Comparison of ENCODE assay signal across 1 cellular context in the genomic region with DNA sequence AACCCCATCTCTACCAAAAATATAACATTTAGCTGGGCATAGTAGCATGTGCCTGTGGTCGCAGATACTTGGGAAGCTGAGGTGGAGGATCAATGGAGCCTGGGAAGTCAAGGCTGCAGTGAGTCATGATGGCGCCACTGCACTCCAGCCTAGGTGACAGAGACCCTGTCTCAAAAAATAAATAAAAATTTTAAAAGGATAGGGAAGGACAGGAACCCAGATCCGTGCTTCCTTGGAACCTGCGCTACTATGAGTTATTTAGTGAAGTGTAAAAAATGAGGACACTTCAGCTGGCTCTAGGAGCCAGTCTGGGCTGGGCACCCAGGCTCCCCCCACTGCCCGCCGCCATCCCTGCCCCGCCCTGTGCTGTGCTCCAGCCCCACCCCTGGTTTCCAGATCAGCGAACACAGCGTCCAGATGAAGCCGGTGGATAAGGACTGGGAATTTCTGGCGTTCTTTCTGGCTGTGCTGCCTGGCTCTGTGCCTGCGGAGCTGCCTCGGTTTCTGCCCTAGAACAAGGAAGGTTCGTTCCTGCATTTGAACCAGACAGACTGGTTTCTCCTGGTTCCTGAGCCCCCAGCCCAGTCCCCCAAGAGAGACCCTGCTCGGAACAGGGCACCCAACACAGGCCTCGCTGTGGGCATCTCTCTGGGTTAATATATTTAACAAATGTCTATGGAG.
TF ChIP-seq lines count a peak whose summit lies in the region.

No MANE protein-coding gene starts in this region.

TF ChIP-seq in HepG2, 621 proteins besides CTCF, POLR2A, EP300 and RAD21:
- TF ChIP-seq, protein P1, sequence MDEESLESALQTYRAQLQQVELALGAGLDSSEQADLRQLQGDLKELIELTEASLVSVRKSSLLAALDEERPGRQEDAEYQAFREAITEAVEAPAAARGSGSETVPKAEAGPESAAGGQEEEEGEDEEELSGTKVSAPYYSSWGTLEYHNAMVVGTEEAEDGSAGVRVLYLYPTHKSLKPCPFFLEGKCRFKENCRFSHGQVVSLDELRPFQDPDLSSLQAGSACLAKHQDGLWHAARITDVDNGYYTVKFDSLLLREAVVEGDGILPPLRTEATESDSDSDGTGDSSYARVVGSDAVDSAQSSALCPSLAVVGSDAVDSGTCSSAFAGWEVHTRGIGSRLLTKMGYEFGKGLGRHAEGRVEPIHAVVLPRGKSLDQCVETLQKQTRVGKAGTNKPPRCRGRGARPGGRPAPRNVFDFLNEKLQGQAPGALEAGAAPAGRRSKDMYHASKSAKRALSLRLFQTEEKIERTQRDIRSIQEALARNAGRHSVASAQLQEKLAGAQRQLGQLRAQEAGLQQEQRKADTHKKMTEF (CRISPR knock-in tag; IDR thresholded peaks at IDR 0.05), result 0 out of 2 replicates have a peak, but pooled peaks have one; percentile 2
- TF ChIP-seq JDP2 (CRISPR knock-in tag; IDR thresholded peaks at IDR 0.05; ENCODE audit: borderline replicate concordance), result no peak
- TF ChIP-seq, protein P2, sequence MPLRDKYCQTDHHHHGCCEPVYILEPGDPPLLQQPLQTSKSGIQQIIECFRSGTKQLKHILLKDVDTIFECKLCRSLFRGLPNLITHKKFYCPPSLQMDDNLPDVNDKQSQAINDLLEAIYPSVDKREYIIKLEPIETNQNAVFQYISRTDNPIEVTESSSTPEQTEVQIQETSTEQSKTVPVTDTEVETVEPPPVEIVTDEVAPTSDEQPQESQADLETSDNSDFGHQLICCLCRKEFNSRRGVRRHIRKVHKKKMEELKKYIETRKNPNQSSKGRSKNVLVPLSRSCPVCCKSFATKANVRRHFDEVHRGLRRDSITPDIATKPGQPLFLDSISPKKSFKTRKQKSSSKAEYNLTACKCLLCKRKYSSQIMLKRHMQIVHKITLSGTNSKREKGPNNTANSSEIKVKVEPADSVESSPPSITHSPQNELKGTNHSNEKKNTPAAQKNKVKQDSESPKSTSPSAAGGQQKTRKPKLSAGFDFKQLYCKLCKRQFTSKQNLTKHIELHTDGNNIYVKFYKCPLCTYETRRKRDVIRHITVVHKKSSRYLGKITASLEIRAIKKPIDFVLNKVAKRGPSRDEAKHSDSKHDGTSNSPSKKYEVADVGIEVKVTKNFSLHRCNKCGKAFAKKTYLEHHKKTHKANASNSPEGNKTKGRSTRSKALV (CRISPR knock-in tag; IDR thresholded peaks at IDR 0.05), result no peak
- TF ChIP-seq, protein P3, sequence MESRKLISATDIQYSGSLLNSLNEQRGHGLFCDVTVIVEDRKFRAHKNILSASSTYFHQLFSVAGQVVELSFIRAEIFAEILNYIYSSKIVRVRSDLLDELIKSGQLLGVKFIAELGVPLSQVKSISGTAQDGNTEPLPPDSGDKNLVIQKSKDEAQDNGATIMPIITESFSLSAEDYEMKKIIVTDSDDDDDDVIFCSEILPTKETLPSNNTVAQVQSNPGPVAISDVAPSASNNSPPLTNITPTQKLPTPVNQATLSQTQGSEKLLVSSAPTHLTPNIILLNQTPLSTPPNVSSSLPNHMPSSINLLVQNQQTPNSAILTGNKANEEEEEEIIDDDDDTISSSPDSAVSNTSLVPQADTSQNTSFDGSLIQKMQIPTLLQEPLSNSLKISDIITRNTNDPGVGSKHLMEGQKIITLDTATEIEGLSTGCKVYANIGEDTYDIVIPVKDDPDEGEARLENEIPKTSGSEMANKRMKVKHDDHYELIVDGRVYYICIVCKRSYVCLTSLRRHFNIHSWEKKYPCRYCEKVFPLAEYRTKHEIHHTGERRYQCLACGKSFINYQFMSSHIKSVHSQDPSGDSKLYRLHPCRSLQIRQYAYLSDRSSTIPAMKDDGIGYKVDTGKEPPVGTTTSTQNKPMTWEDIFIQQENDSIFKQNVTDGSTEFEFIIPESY (CRISPR knock-in tag; IDR thresholded peaks at IDR 0.05), result peak; percentile 51; the same call in 1 of the 2 replicates
- TF ChIP-seq MBD4 (IDR thresholded peaks at IDR 0.05; ENCODE audit: borderline replicate concordance, low read length), result no peak
